Comparison of ENCODE assay signal across 11 cellular contexts in the genomic region with DNA sequence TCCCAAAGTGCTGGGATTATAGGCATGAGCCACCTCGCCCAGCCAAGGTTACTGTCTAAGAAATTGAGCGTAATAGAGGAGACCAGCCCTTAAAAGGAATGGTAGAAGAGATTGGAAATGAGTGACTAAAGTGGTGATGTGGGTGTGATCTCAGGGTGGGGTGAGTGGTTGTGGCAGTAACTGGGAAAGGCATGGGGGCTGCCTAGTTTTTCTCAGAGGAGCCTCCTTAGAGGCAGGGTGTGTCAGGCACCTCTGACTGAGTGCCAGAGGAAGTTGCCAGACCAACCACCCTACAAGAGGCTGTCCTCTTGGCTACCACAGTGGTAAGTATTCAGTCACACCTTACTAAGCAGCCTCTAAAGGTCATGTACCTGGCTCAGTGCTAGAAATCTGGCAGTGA. TPM values are rescaled to one million over a fixed set of nuclear protein-coding genes. Genes with fewer than 3 reads are reported as not detected.
A peak's percentile ranks its signal among the peaks of the same experiment; 100 is the strongest.
DNase-seq lines count a peak whose midpoint lies in the region; ATAC-seq and TF ChIP-seq lines count a peak whose summit lies in the region.
"Had no signal": no experiment of that assay in that cellular context is flagged by ENCODE, and none has a peak within 500 bp of the region (broad histone marks: within the 10 kb centered on the region; RNA-seq: fewer than 3 reads in every experiment).

No MANE protein-coding gene starts in this region.

- no peak for TF ChIP-seq POLR2A in upper lobe of left lung (IDR thresholded peaks at IDR 0.05)
- no peak for TF ChIP-seq POLR2A in suprapubic skin (IDR thresholded peaks at IDR 0.05)

- TF ChIP-seq EP300 in upper lobe of left lung (IDR thresholded peaks at IDR 0.05), result no peak
- no peak for TF ChIP-seq EP300 in suprapubic skin (IDR thresholded peaks at IDR 0.05)

- H3K9me3 ChIP-seq in upper lobe of left lung (no peaks in the 10 kb centered on the region), suprapubic skin (no peaks in the 10 kb centered on the region)
- H3K9me3 ChIP-seq: psoas muscle had no signal

- peak overlapping the region in 3 of 4 donors; percentile 1 to 70 (median 44) for H3K27ac ChIP-seq in upper lobe of left lung
- H3K27ac ChIP-seq in suprapubic skin, result no peak overlapping the region
- H3K27ac ChIP-seq: psoas muscle had no signal

- H3K27me3 ChIP-seq in upper lobe of left lung, result no peaks in the 10 kb centered on the region
- no peaks in the 10 kb centered on the region for H3K27me3 ChIP-seq in suprapubic skin

- ATAC-seq in activated B cell treated with CpG ODN at 0.5 μM for 24 hours (ENCODE audit: low read depth) (no peak), upper lobe of left lung (ENCODE audit: low FRiP score in 2 of 2) (peak; percentile 63 to 93)

- no peak overlapping the region for H3K4me3 Mint-ChIP-seq in activated naive CD4-positive, alpha-beta T cell treated with anti-CD3 and anti-CD28 coated beads, Interleukin-2, amount 10 ng/mL, durations not matched to agents 7 days and 5 days
- H3K4me3 Mint-ChIP-seq in activated naive CD4-positive, alpha-beta T cell treated with anti-CD3 and anti-CD28 coated beads for 36 hours, result no peak overlapping the region
- H3K4me3 Mint-ChIP-seq in activated B cell treated with CpG ODN at 0.5 μM for 24 hours, result no peak overlapping the region

- no peak for DNase-seq in activated naive CD4-positive, alpha-beta T cell treated with anti-CD3 and anti-CD28 coated beads, Interleukin-2, amount 10 ng/mL, durations not matched to agents 7 days and 5 days
- DNase-seq in activated naive CD4-positive, alpha-beta T cell treated with anti-CD3 and anti-CD28 coated beads for 36 hours, result no peak
- no peak for DNase-seq in activated B cell treated with CpG ODN at 0.5 μM for 24 hours
- DNase-seq in iris pigment epithelial cell (ENCODE audit: low read depth), result peak; percentile 14
- DNase-seq in upper lobe of left lung, result peak in 1 of 2 donors; percentile 81
- no peak for DNase-seq in DMS 273 (lab: John Stamatoyannopoulos, UW; ENCODE audit: unreplicated experiment)
- no peak for DNase-seq in GM03348 (ENCODE audit: low spot score)
- DNase-seq in suprapubic skin (ENCODE audit: low spot score in 2 of 2), result no peak
- DNase-seq: NCI-H774, psoas muscle had no signal

- 83 to 91% methylated on average over 2 of the region's 2 CpGs for WGBS in upper lobe of left lung, 2 donors
- 60% methylated on average over 2 of the region's 2 CpGs for WGBS in suprapubic skin

- no peaks in the 10 kb centered on the region for H3K27me3 Mint-ChIP-seq in activated naive CD4-positive, alpha-beta T cell treated with anti-CD3 and anti-CD28 coated beads, Interleukin-2, amount 10 ng/mL, durations not matched to agents 7 days and 5 days
- no peaks in the 10 kb centered on the region for H3K27me3 Mint-ChIP-seq in activated naive CD4-positive, alpha-beta T cell treated with anti-CD3 and anti-CD28 coated beads for 36 hours (ENCODE audit: low read depth)
- no peaks in the 10 kb centered on the region for H3K27me3 Mint-ChIP-seq in activated B cell treated with CpG ODN at 0.5 μM for 24 hours

- H3K4me1 ChIP-seq in upper lobe of left lung (peaks cover 0 to 4% (median 2%) of the 10 kb centered on the region in 4 donors), suprapubic skin (peaks cover 8% of the 10 kb centered on the region)

- CTCF ChIA-PET in activated naive CD4-positive, alpha-beta T cell treated with anti-CD3 and anti-CD28 coated beads, Interleukin-2, amount 10 ng/mL, durations not matched to agents 7 days and 5 days (lab: Charles Lee), result interaction anchor here (1.2 kb wide), 1 partner anchor 148 kb away, joined by 3 read pairs; no protein-coding TSS in a partner anchor
- CTCF ChIA-PET in activated naive CD4-positive, alpha-beta T cell treated with anti-CD3 and anti-CD28 coated beads for 36 hours (lab: Charles Lee), result interaction anchor here (0.6 to 1.5 kb wide), 2 partner anchors 9 to 178 kb away, joined by 3 to 7 read pairs; no protein-coding TSS in a partner anchor
- CTCF ChIA-PET in activated B cell treated with CpG ODN at 0.5 μM for 24 hours (lab: Charles Lee), result no interaction called here

- H3K36me3 Mint-ChIP-seq in activated naive CD4-positive, alpha-beta T cell treated with anti-CD3 and anti-CD28 coated beads, Interleukin-2, amount 10 ng/mL, durations not matched to agents 7 days and 5 days, result peaks cover 21% of the 10 kb centered on the region
- peaks cover 13% of the 10 kb centered on the region for H3K36me3 Mint-ChIP-seq in activated naive CD4-positive, alpha-beta T cell treated with anti-CD3 and anti-CD28 coated beads for 36 hours (ENCODE audit: low read depth)
- peaks cover 32% of the 10 kb centered on the region for H3K36me3 Mint-ChIP-seq in activated B cell treated with CpG ODN at 0.5 μM for 24 hours (ENCODE audit: low read depth)

- H3K9me3 Mint-ChIP-seq in activated naive CD4-positive, alpha-beta T cell treated with anti-CD3 and anti-CD28 coated beads, Interleukin-2, amount 10 ng/mL, durations not matched to agents 7 days and 5 days, result no peaks in the 10 kb centered on the region
- no peaks in the 10 kb centered on the region for H3K9me3 Mint-ChIP-seq in activated naive CD4-positive, alpha-beta T cell treated with anti-CD3 and anti-CD28 coated beads for 36 hours
- H3K9me3 Mint-ChIP-seq in activated B cell treated with CpG ODN at 0.5 μM for 24 hours, result no peaks in the 10 kb centered on the region

- H3K4me3 ChIP-seq in upper lobe of left lung (no peak overlapping the region), suprapubic skin (no peak overlapping the region)
- H3K4me3 ChIP-seq: psoas muscle had no signal

- H3K27ac Mint-ChIP-seq in activated naive CD4-positive, alpha-beta T cell treated with anti-CD3 and anti-CD28 coated beads, Interleukin-2, amount 10 ng/mL, durations not matched to agents 7 days and 5 days, result peak overlapping the region; percentile 75
- no peak overlapping the region for H3K27ac Mint-ChIP-seq in activated naive CD4-positive, alpha-beta T cell treated with anti-CD3 and anti-CD28 coated beads for 36 hours
- H3K27ac Mint-ChIP-seq in activated B cell treated with CpG ODN at 0.5 μM for 24 hours, result peak overlapping the region; percentile 1

- POLR2A ChIA-PET in activated B cell treated with CpG ODN at 0.5 μM for 24 hours (lab: Charles Lee), result interaction anchor here (0.6 kb wide), 1 partner anchor 187 kb away, joined by 6 read pairs; no protein-coding TSS in a partner anchor

- peaks cover 0 to 7% (median 4%) of the 10 kb centered on the region in 4 donors for H3K36me3 ChIP-seq in upper lobe of left lung
- H3K36me3 ChIP-seq in suprapubic skin, result peaks cover 14% of the 10 kb centered on the region

- TF ChIP-seq CTCF in activated B cell treated with CpG ODN at 0.5 μM for 24 hours (IDR thresholded peaks at IDR 0.05) (no peak), upper lobe of left lung (IDR thresholded peaks at IDR 0.05) (no peak), suprapubic skin (IDR thresholded peaks at IDR 0.05) (no peak)

- peaks cover 19% of the 10 kb centered on the region for H3K4me1 Mint-ChIP-seq in activated naive CD4-positive, alpha-beta T cell treated with anti-CD3 and anti-CD28 coated beads, Interleukin-2, amount 10 ng/mL, durations not matched to agents 7 days and 5 days
- no peaks in the 10 kb centered on the region for H3K4me1 Mint-ChIP-seq in activated naive CD4-positive, alpha-beta T cell treated with anti-CD3 and anti-CD28 coated beads for 36 hours (ENCODE audit: low read depth)
- peaks cover 13% of the 10 kb centered on the region for H3K4me1 Mint-ChIP-seq in activated B cell treated with CpG ODN at 0.5 μM for 24 hours

- intact Hi-C loops in activated naive CD4-positive, alpha-beta T cell treated with anti-CD3 and anti-CD28 coated beads for 36 hours (cut with micrococcal nuclease), result no loop called here
- intact Hi-C loops in activated B cell treated with CpG ODN at 0.5 μM for 24 hours (cut with micrococcal nuclease), result no loop called here

RNA-seq across cellular contexts. Expression of gene DUS2, which starts 8.9 kb away (rescaled TPM):
- total RNA-seq in activated naive CD4-positive, alpha-beta T cell treated with anti-CD3 and anti-CD28 coated beads for 36 hours, result 10 to 100 TPM; 22.9 to 25.2 TPM
- total RNA-seq in activated B cell treated with CpG ODN at 0.5 μM for 24 hours, result 54.2 and 62.0 TPM in 2 replicates
- 10 to 100 TPM; 12.7 to 28.3 (median 16.8) TPM for total RNA-seq in upper lobe of left lung
- 10 to 100 TPM; 14.4 to 21.6 (median 15.5) TPM for total RNA-seq in suprapubic skin

RNA-seq across cellular contexts. Expression of gene DDX28, which starts 8.9 kb away (rescaled TPM):
- total RNA-seq in activated naive CD4-positive, alpha-beta T cell treated with anti-CD3 and anti-CD28 coated beads for 36 hours, result 1 to 10 TPM; 9.4 to 9.7 TPM
- total RNA-seq in activated B cell treated with CpG ODN at 0.5 μM for 24 hours, result 19.2 and 19.7 TPM in 2 replicates
- total RNA-seq in upper lobe of left lung, result 10 to 100 TPM in 4 of 6 donors, 1 to 10 TPM in 2; 4.4 to 13.2 (median 12.1) TPM
- total RNA-seq in suprapubic skin, result 10 to 100 TPM in 2 of 4 donors, 1 to 10 TPM in 2; 9.0 to 22.5 (median 13.0) TPM

RNA-seq across cellular contexts. Expression of gene DPEP2NB, which starts 16.2 kb away (rescaled TPM):
- not detected for total RNA-seq in activated naive CD4-positive, alpha-beta T cell treated with anti-CD3 and anti-CD28 coated beads for 36 hours
- not detected in 2 replicates for total RNA-seq in activated B cell treated with CpG ODN at 0.5 μM for 24 hours
- total RNA-seq in upper lobe of left lung, result not detected
- not detected for total RNA-seq in suprapubic skin
- total RNA-seq: mesenteric fat pad, psoas muscle had no signal

RNA-seq across cellular contexts. Expression of gene DPEP2, which starts 32.7 kb away (rescaled TPM):
- total RNA-seq in activated naive CD4-positive, alpha-beta T cell treated with anti-CD3 and anti-CD28 coated beads for 36 hours, result 1 to 10 TPM; 3.1 to 3.8 TPM
- total RNA-seq in activated B cell treated with CpG ODN at 0.5 μM for 24 hours (10.5 and 13.8 TPM in 2 replicates), upper lobe of left lung (10 to 100 TPM in 5 of 6 donors, 1 to 10 TPM in 1; 7.1 to 56.6 (median 23.0) TPM), suprapubic skin (under 1 TPM in 1 of 4 donors, not detected in 3; 0.56 TPM)

RNA-seq across cellular contexts. Expression of gene DPEP3, which starts 51.7 kb away (rescaled TPM):
- total RNA-seq in activated naive CD4-positive, alpha-beta T cell treated with anti-CD3 and anti-CD28 coated beads for 36 hours, result under 1 TPM in 1 of 2 experiments, not detected in 1; 0.19 TPM
- 0.29 and 0.38 TPM in 2 replicates for total RNA-seq in activated B cell treated with CpG ODN at 0.5 μM for 24 hours
- total RNA-seq in upper lobe of left lung, result 1 to 10 TPM in 1 of 6 donors, under 1 TPM in 3, not detected in 2; 0.15 to 1.0 (median 0.30) TPM
- not detected for total RNA-seq in suprapubic skin
